In the genomic region with DNA sequence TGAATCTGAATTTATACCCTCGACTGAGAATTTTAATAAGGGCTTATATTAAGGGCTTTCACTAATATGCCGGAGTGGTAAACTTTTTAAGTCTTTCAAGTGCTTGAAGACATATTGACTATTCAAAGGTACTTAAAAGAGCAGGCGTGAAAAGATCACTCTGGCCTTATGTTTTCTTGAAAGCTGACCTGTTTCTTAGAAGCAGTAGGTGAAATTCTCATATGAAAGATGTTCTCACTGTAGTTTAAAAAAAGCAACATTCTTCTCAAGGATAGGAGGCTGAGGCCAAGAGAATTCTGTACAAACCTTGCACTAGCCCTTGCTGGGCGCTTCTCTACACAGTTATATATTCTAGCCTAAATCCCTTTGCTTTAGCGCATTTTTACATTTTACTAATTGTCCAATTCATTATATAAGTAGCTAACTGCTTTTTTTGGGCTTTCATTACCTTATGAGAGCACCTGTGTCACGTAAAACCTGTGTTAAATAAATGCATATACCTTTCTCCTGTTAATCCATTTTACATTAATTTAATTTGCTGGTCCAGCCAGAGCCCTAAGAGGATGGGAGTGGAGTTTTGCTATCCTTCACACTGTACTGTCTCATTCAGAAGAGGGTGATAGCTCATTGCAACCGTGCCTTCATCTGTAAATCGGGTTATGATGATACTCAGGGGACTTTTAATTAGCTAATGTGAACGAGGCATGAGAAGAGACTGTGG, we compare ENCODE assay signal across 8 cellular contexts. TPM values are rescaled to one million over a fixed set of nuclear protein-coding genes. Genes with fewer than 3 reads are reported as not detected.
DNase-seq lines count a peak whose midpoint lies in the region; ATAC-seq, FAIRE-seq and TF ChIP-seq lines count a peak whose summit lies in the region.

No MANE protein-coding gene starts in this region.

- TF ChIP-seq EP300 in HepG2 (IDR thresholded peaks at IDR 0.05; ENCODE audit: low read depth in 2 of 2, low read length in 2 of 2): no peak
- TF ChIP-seq EP300 in HepG2 (CRISPR knock-in tag; IDR thresholded peaks at IDR 0.05; ENCODE audit: borderline replicate concordance): no peak

- H3K36me3 ChIP-seq in HepG2 (replicated peaks in 1 of 2; ENCODE audit: control insufficient read depth in 1 of 2, insufficient read depth in 2 of 2, low read length in 2 of 2) (no peaks in the 10 kb centered on the region), thymus (ENCODE audit: control insufficient read depth, insufficient read depth) (no peaks in the 10 kb centered on the region)

- in situ Hi-C loops in HepG2 (cut with HindIII; ENCODE audit: extremely low pct_ligation_motif_present, low pct_unique_long_range_greater_than_20kb): no loop called here

- CTCF ChIA-PET in activated CD4-positive, alpha-beta T cell treated with anti-CD3 and anti-CD28 coated beads, Interleukin-2, amount 10 ng/mL, durations not matched to agents 7 days and 5 days (lab: Charles Lee): interaction anchor here (0.9 to 11.3 kb wide), 4 partner anchors 10 to 35 kb away, joined by 3 to 121 read pairs (median 4); a partner anchor contains a TSS
- CTCF ChIA-PET in HepG2 (lab: Yijun Ruan, JAX; ENCODE audit: low intra/inter-chr PET ratio, low total read pairs): interaction anchor here (1.1 kb wide), 2 partner anchors 36 to 69 kb away, joined by 3 to 4 read pairs; no protein-coding TSS in a partner anchor

- H3K27me3 Mint-ChIP-seq in activated CD4-positive, alpha-beta T cell treated with anti-CD3 and anti-CD28 coated beads, Interleukin-2, amount 10 ng/mL, durations not matched to agents 7 days and 5 days: peaks cover 3% of the 10 kb centered on the region
- H3K27me3 Mint-ChIP-seq in activated naive CD8-positive, alpha-beta T cell treated with anti-CD3 and anti-CD28 coated beads for 36 hours: peaks cover 16% of the 10 kb centered on the region

- H3K4me1 ChIP-seq in HepG2 (ENCODE audit: insufficient read depth, low read length): peaks cover 51% of the 10 kb centered on the region
- H3K4me1 ChIP-seq in thymus (ENCODE audit: control insufficient read depth, insufficient read depth, low read length): peaks cover 10% of the 10 kb centered on the region

- peaks cover 86% of the 10 kb centered on the region for H3K4me1 Mint-ChIP-seq in activated CD4-positive, alpha-beta T cell treated with anti-CD3 and anti-CD28 coated beads, Interleukin-2, amount 10 ng/mL, durations not matched to agents 7 days and 5 days
- H3K4me1 Mint-ChIP-seq in activated naive CD8-positive, alpha-beta T cell treated with anti-CD3 and anti-CD28 coated beads for 36 hours: peaks cover 46% of the 10 kb centered on the region

- H3K27ac ChIP-seq in HepG2 (ENCODE audit: extremely low read length, insufficient read depth, low read length) (peak overlapping the region; percentile 93), thymus (ENCODE audit: low read depth) (peak overlapping the region; percentile 97)

- 69% methylated on average over 9 of the region's 9 CpGs for WGBS in HepG2 (ENCODE audit: low lambda C conversion rate)
- WGBS in thymus: 68% methylated on average over 9 of the region's 9 CpGs

- H4K20me1 ChIP-seq in HepG2 (ENCODE audit: insufficient read depth, low read length): no peaks in the 10 kb centered on the region

- no peak for FAIRE-seq in HepG2 (lab: Jason Lieb, UNC)

- peaks cover 2% of the 10 kb centered on the region for H3K36me3 Mint-ChIP-seq in activated CD4-positive, alpha-beta T cell treated with anti-CD3 and anti-CD28 coated beads, Interleukin-2, amount 10 ng/mL, durations not matched to agents 7 days and 5 days (ENCODE audit: low read depth)
- peaks cover 6% of the 10 kb centered on the region for H3K36me3 Mint-ChIP-seq in activated naive CD8-positive, alpha-beta T cell treated with anti-CD3 and anti-CD28 coated beads for 36 hours

- intact Hi-C loops in HepG2 (cut with micrococcal nuclease; ENCODE audit: unreplicated experiment): loop anchor here (1.0 to 10.0 kb wide), 4 partner anchors 16 to 507 kb away; partner anchors contain the start of gene HMGN4

- no peak for DNase-seq in activated CD4-positive, alpha-beta T cell treated with anti-CD3 and anti-CD28 coated beads, Interleukin-2, amount 10 ng/mL, durations not matched to agents 7 days and 5 days
- DNase-seq in activated CD4-positive, alpha-beta T cell treated with anti-CD3 and anti-CD28 coated beads, Interleukin-2, amount 50 U/mL, for 1 hour: no peak
- DNase-seq in activated naive CD8-positive, alpha-beta T cell treated with anti-CD3 and anti-CD28 coated beads for 36 hours: no peak
- DNase-seq in HepG2 (ENCODE audit: low spot score) (no peak), UCSD-AML1 (lab: John Stamatoyannopoulos, UW; ENCODE audit: unreplicated experiment) (no peak), NCI-H526 (lab: John Stamatoyannopoulos, UW) (no peak)

- H3K27me3 ChIP-seq in HepG2 (ENCODE audit: control insufficient read depth in 1 of 2, insufficient read depth in 2 of 2, low read length in 2 of 2) (no peaks in the 10 kb centered on the region; a peak in 1 of 5 replicates), thymus (ENCODE audit: control insufficient read depth, insufficient read depth) (no peaks in the 10 kb centered on the region)

- no peak for TF ChIP-seq POLR2A in HepG2 (IDR thresholded peaks at IDR 0.05; ENCODE audit: insufficient read depth in 1 of 2, low read depth in 2 of 2, low read length in 2 of 2)

- POLR2A ChIA-PET in activated CD4-positive, alpha-beta T cell treated with anti-CD3 and anti-CD28 coated beads, Interleukin-2, amount 10 ng/mL, durations not matched to agents 7 days and 5 days (lab: Charles Lee): interaction anchor here (1.0 to 11.7 kb wide), 8 partner anchors 10 to 1837 kb away, joined by 5 to 504 read pairs (median 16); a partner anchor contains a TSS
- POLR2A ChIA-PET in HepG2 (lab: Yijun Ruan, JAX): interaction anchor here (1.0 to 12.3 kb wide), 11 partner anchors 9 to 1865 kb away, joined by 3 to 322 read pairs (median 40); a partner anchor contains a TSS

- H3K4me3 Mint-ChIP-seq in activated CD4-positive, alpha-beta T cell treated with anti-CD3 and anti-CD28 coated beads, Interleukin-2, amount 10 ng/mL, durations not matched to agents 7 days and 5 days: peak overlapping the region; percentile 88
- H3K4me3 Mint-ChIP-seq in activated naive CD8-positive, alpha-beta T cell treated with anti-CD3 and anti-CD28 coated beads for 36 hours: peak overlapping the region; percentile 80

- no peak for TF ChIP-seq RAD21 in HepG2 (CRISPR knock-in tag; IDR thresholded peaks at IDR 0.05)

- BruUV-seq in HepG2 (replicated peaks; lab: Mats Ljungman, UMichigan): no TSS peak

- H3K9me3 ChIP-seq in HepG2 (ENCODE audit: low read length): no peaks in the 10 kb centered on the region
- no peaks in the 10 kb centered on the region for H3K9me3 ChIP-seq in thymus (ENCODE audit: control insufficient read depth)

- peak overlapping the region; percentile 82 for H3K9ac ChIP-seq in HepG2 (ENCODE audit: insufficient read depth, low read depth, low read length)

- no peak for ATAC-seq in HepG2
- no peak for ATAC-seq in HG02840 (IDR thresholded peaks at IDR 0.05; ENCODE audit: low FRiP score, unreplicated experiment)

- H3K4me2 ChIP-seq in HepG2 (ENCODE audit: low read depth, low read length): peak overlapping the region; percentile 95

- TF ChIP-seq CTCF in HepG2 (CRISPR knock-in tag; IDR thresholded peaks at IDR 0.05): no peak

- H3K9me3 Mint-ChIP-seq in activated CD4-positive, alpha-beta T cell treated with anti-CD3 and anti-CD28 coated beads, Interleukin-2, amount 10 ng/mL, durations not matched to agents 7 days and 5 days: no peaks in the 10 kb centered on the region
- H3K9me3 Mint-ChIP-seq in activated naive CD8-positive, alpha-beta T cell treated with anti-CD3 and anti-CD28 coated beads for 36 hours: no peaks in the 10 kb centered on the region

- H3K27ac Mint-ChIP-seq in activated CD4-positive, alpha-beta T cell treated with anti-CD3 and anti-CD28 coated beads, Interleukin-2, amount 10 ng/mL, durations not matched to agents 7 days and 5 days: peak overlapping the region; percentile 100
- peak overlapping the region; percentile 97 for H3K27ac Mint-ChIP-seq in activated naive CD8-positive, alpha-beta T cell treated with anti-CD3 and anti-CD28 coated beads for 36 hours

- peak overlapping the region; percentile 59 to 80 (median 71) for H3K4me3 ChIP-seq in HepG2 (replicated peaks in 1 of 3; ENCODE audit: insufficient read depth in 1 of 3, low read depth in 2 of 3, low read length in 3 of 3)
- H3K4me3 ChIP-seq in thymus (ENCODE audit: low read length): peak overlapping the region; percentile 60

- H2AFZ ChIP-seq in HepG2 (ENCODE audit: low read length): no peak overlapping the region

- H3K79me2 ChIP-seq in HepG2 (ENCODE audit: insufficient read depth, low read length): no peaks in the 10 kb centered on the region

RNA-seq across cellular contexts. Expression of gene HFE, which starts 59.6 kb away (rescaled TPM):
- total RNA-seq in activated CD4-positive, alpha-beta T cell treated with anti-CD3 and anti-CD28 coated beads, Interleukin-2, amount 10 ng/mL, durations not matched to agents 7 days and 5 days: 1 to 10 TPM; 3.0 to 3.5 TPM
- under 1 TPM; 0.76 to 0.80 TPM for total RNA-seq in activated naive CD8-positive, alpha-beta T cell treated with anti-CD3 and anti-CD28 coated beads for 36 hours
- total RNA-seq in HepG2 (2016; rRNA removed; fragmentation: Illumina TruSeq; extraction: Trizol): 1.9 and 3.7 TPM in 2 replicates
- 0.18 and 0.51 TPM in 2 replicates for total RNA-seq in HepG2 (2016; cell fraction: cytosol; rRNA removed; fragmentation: Illumina TruSeq; extraction: Trizol; ENCODE audit: low read depth)
- total RNA-seq in HepG2 (2016; cell fraction: insoluble cytoplasmic fraction; rRNA removed; fragmentation: Illumina TruSeq; extraction: Trizol): 1.9 and 4.9 TPM in 2 replicates
- total RNA-seq in HepG2 (2016; cell fraction: membrane; rRNA removed; fragmentation: Illumina TruSeq; extraction: Trizol): 0.41 and 0.49 TPM in 2 replicates
- 3.5 and 4.2 TPM in 2 replicates for total RNA-seq in HepG2 (2016; cell fraction: nucleus; rRNA removed; fragmentation: Illumina TruSeq; extraction: Trizol)
- polyA plus RNA-seq in HepG2 (2011; rRNA removed) (5.7 and 6.3 TPM in 2 replicates), thymus (3.8 TPM)
- 5.3 and 5.8 TPM in 2 replicates for polyA plus RNA-seq in HepG2 (2011; cell fraction: cytosol; rRNA removed)
- 3.7 and 5.3 TPM in 2 replicates for polyA plus RNA-seq in HepG2 (2011; cell fraction: nucleus; rRNA removed)
- polyA plus RNA-seq in HepG2 (2012): 2.4 and 3.5 TPM in 2 replicates
- 0.24 and 0.26 TPM in 2 replicates for polyA plus RNA-seq in HepG2 (2016; cell fraction: cytosol; fragmentation: Illumina TruSeq; extraction: Trizol; ENCODE audit: low read depth)
- polyA plus RNA-seq in HepG2 (2016; cell fraction: insoluble cytoplasmic fraction; fragmentation: Illumina TruSeq; extraction: Trizol; ENCODE audit: low read depth): 1.4 and 2.1 TPM in 2 replicates
- polyA plus RNA-seq in HepG2 (2016; cell fraction: membrane; fragmentation: Illumina TruSeq; extraction: Trizol; ENCODE audit: low read depth): 0.29 and 0.86 TPM in 2 replicates
- 7.7 and 8.2 TPM in 2 replicates for polyA plus RNA-seq in HepG2 (2016; cell fraction: nucleus; fragmentation: Illumina TruSeq; extraction: Trizol; ENCODE audit: insufficient read depth, low read depth)
- polyA minus RNA-seq in HepG2 (2011; rRNA and poly(A)+ RNA removed; ENCODE audit: low replicate concordance): 13.4 and 32.5 TPM in 2 replicates
- 2.2 and 5.5 TPM in 2 replicates for polyA minus RNA-seq in HepG2 (2011; cell fraction: cytosol; rRNA and poly(A)+ RNA removed)
- 3.3 and 4.0 TPM in 2 replicates for polyA minus RNA-seq in HepG2 (2011; cell fraction: nucleus; rRNA and poly(A)+ RNA removed)
